Comparison of ENCODE assay signal across 16 cellular contexts in the genomic region with DNA sequence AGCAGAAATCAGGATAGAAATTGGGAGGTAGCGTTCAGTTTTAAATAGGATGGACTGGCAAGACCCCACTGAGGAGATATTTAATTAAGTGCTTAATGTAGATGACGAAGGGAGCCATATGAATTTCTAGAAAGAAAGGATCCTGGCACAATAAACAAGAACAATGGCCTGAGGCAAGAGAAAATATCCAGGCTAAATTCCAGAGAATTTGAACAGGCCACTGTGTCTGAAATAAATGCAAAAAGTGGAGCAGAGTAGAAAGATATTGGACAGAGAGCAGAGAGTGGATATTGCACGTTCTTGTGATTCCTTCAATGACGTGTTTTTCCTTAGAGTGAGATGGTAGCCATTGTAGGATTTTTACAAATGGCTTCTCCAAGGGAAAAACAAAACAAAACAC.
DNase-seq lines count a peak whose midpoint lies in the region; ATAC-seq and TF ChIP-seq lines count a peak whose summit lies in the region.
"Had no signal": no experiment of that assay in that cellular context is flagged by ENCODE, and none has a peak within 500 bp of the region (broad histone marks: within the 10 kb centered on the region; RNA-seq: fewer than 3 reads in every experiment).

No MANE protein-coding gene starts in this region.

- no peak overlapping the region for H3K4me3 Mint-ChIP-seq in immature natural killer cell
- H3K4me3 Mint-ChIP-seq: CD14-positive monocyte; CD8-positive, alpha-beta T cell; IgD-negative memory B cell had no signal

- intact Hi-C loops in PC-9 (cut with micrococcal nuclease; ENCODE audit: unreplicated experiment) = no loop called here

- H3K79me2 ChIP-seq in PC-9 (ENCODE audit: low read depth) = no peaks in the 10 kb centered on the region

- ATAC-seq in GM21390 (IDR thresholded peaks at IDR 0.05; ENCODE audit: unreplicated experiment) (no peak), HG03432 (IDR thresholded peaks at IDR 0.05; ENCODE audit: unreplicated experiment) (no peak)
- ATAC-seq: A549; CD8-positive, alpha-beta T cell; HCT116 had no signal

- no peaks in the 10 kb centered on the region for H3K9me3 ChIP-seq in PC-9 (ENCODE audit: insufficient read depth, low read depth)
- H3K9me3 ChIP-seq: A549 had no signal

- 0 out of 2 replicates have a peak overlapping the region, but pooled peaks have one; percentile 5 for H2AFZ ChIP-seq in PC-9

- no peak for TF ChIP-seq CTCF in PC-9 (conservative IDR thresholded peaks at IDR 0.05)

- H3K9me2 ChIP-seq in PC-9 (ENCODE audit: insufficient read depth) = no peaks in the 10 kb centered on the region

- H3K36me3 Mint-ChIP-seq in immature natural killer cell = no peaks in the 10 kb centered on the region
- H3K36me3 Mint-ChIP-seq: CD14-positive monocyte; CD8-positive, alpha-beta T cell; IgD-negative memory B cell had no signal

- no peaks in the 10 kb centered on the region for H4K20me1 ChIP-seq in PC-9 (ENCODE audit: insufficient read depth)

- no peaks in the 10 kb centered on the region for H3K27me3 ChIP-seq in PC-9 (ENCODE audit: insufficient read depth, low read depth)

- no TSS peak for BruUV-seq in PC-9 (replicated peaks; lab: Mats Ljungman, UMichigan)

- peaks cover 5 to 28% (median 13%) of the 10 kb centered on the region in 6 donors for H3K9me3 Mint-ChIP-seq in immature natural killer cell
- H3K9me3 Mint-ChIP-seq: CD14-positive monocyte had no signal

- H3K27ac Mint-ChIP-seq in immature natural killer cell = no peak overlapping the region
- H3K27ac Mint-ChIP-seq: CD14-positive monocyte; CD8-positive, alpha-beta T cell; IgD-negative memory B cell had no signal

- H3K36me3 ChIP-seq in PC-9 (ENCODE audit: low read depth) = no peaks in the 10 kb centered on the region

- H3K4me1 Mint-ChIP-seq in immature natural killer cell = no peaks in the 10 kb centered on the region
- H3K4me1 Mint-ChIP-seq: CD14-positive monocyte, IgD-negative memory B cell had no signal

- CTCF ChIA-PET in PC-9 (lab: Charles Lee) = no interaction called here

- POLR2A ChIA-PET in PC-9 (lab: Charles Lee; ENCODE audit: unreplicated experiment) = no interaction called here

- H3K27ac ChIP-seq in PC-9 = no peak overlapping the region
- H3K27ac ChIP-seq: A549 had no signal

- no peak overlapping the region for H3K4me3 ChIP-seq in PC-9
- H3K4me3 ChIP-seq: A549 had no signal

- peak; percentile 1 for DNase-seq in ELR (ENCODE audit: low read depth)
- DNase-seq in PC-9 = no peak
- peak; percentile 8 for DNase-seq in fibroblast of gingiva (ENCODE audit: low read depth)
- DNase-seq in immature natural killer cell = no peak
- DNase-seq in SIG-M5 (lab: John Stamatoyannopoulos, UW) = no peak
- DNase-seq: CD8-positive, alpha-beta T cell; COR-L47; DMS153; DMS79 treated with DMSO at 0.1 percent for 48 hours; GF-D8 had no signal

- H3K4me1 ChIP-seq in PC-9 (replicated peaks; ENCODE audit: insufficient read depth) = no peaks in the 10 kb centered on the region
- H3K4me1 ChIP-seq: A549 had no signal

- no peak overlapping the region for H3K4me2 ChIP-seq in PC-9
- H3K4me2 ChIP-seq: A549 had no signal

- H3K27me3 Mint-ChIP-seq in immature natural killer cell (ENCODE audit: low read depth in 3 of 3) = peaks cover 0 to 2% (median 0%) of the 10 kb centered on the region in 3 donors
- H3K27me3 Mint-ChIP-seq: IgD-negative memory B cell had no signal

- no peaks in the 10 kb centered on the region for H3F3A ChIP-seq in PC-9 (ENCODE audit: insufficient read depth, low read depth)

Comparison
In these comparisons a context has a peak if more than half of its experiments do, and no peak if none do; other contexts are left out.
1. DNase-seq: peak in ELR (single experiment) and fibroblast of gingiva (single experiment); none in PC-9 (0 of 2), immature natural killer cell (0 of 3) and SIG-M5 (single experiment).